In the genomic region with DNA sequence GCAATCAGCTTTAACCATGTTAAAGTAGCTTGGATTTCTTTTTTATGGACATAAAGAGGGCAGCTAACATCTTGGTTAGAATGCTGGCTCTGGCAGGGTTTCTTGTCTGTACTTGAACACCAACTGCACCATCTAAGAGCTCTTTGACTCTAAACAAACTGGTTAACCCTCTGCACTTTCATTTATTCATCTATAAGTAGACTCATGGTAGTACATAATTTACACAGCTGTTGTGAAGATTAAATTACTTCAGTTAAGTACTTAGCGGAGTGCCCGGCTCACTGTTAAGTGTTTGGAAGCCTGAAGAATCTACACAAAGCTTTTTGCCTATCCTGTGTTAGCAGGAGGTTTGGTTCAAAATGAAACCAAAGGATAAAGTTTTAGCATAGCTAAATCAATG, we compare ENCODE assay signal across 14 cellular contexts.
"Had no signal": no experiment of that assay in that cellular context is flagged by ENCODE, and none has a peak within 500 bp of the region (broad histone marks: within the 10 kb centered on the region; RNA-seq: fewer than 3 reads in every experiment).

No MANE protein-coding gene starts in this region.

- H3K9me3 Mint-ChIP-seq: activated naive CD4-positive, alpha-beta T cell treated with anti-CD3 and anti-CD28 coated beads, Interleukin-2, amount 50 U/mL, for 24 hours; type B pancreatic cell had no signal

- H3K27ac Mint-ChIP-seq: activated naive CD4-positive, alpha-beta T cell treated with anti-CD3 and anti-CD28 coated beads, Interleukin-2, amount 50 U/mL, for 24 hours; memory B cell; natural killer cell; type B pancreatic cell had no signal

- H3K4me1 Mint-ChIP-seq: activated naive CD4-positive, alpha-beta T cell treated with anti-CD3 and anti-CD28 coated beads, Interleukin-2, amount 50 U/mL, for 24 hours; memory B cell; natural killer cell had no signal

- H3K27me3 ChIP-seq: foreskin keratinocyte, sigmoid colon had no signal

- ATAC-seq: foreskin keratinocyte, left colon, natural killer cell had no signal

- H3K9me3 ChIP-seq: sigmoid colon had no signal

- H3K4me1 ChIP-seq: sigmoid colon had no signal

- H3K36me3 Mint-ChIP-seq: activated naive CD4-positive, alpha-beta T cell treated with anti-CD3 and anti-CD28 coated beads, Interleukin-2, amount 50 U/mL, for 24 hours; memory B cell; natural killer cell; type B pancreatic cell had no signal

- DNase-seq: activated T-cell treated with anti-CD3 and anti-CD28 coated beads, Interleukin-2, amount 50 U/mL, for 1 hour; central memory CD4-positive, alpha-beta T cell; effector CD4-positive, alpha-beta T cell; left colon; natural killer cell; nucleus accumbens; sigmoid colon; stimulated activated CD4-positive, alpha-beta T cell treated with anti-CD3 and anti-CD28 coated beads, Interleukin-2, amount 100 ng/mL, for 24 hours; stimulated activated naive CD4-positive, alpha-beta T cell treated with Interleukin-2 at 50 U/mL for 16 hours had no signal

- H3K27ac ChIP-seq: coronary artery, foreskin keratinocyte, sigmoid colon had no signal

- H3K4me3 Mint-ChIP-seq: activated naive CD4-positive, alpha-beta T cell treated with anti-CD3 and anti-CD28 coated beads, Interleukin-2, amount 50 U/mL, for 24 hours; memory B cell; natural killer cell; type B pancreatic cell had no signal

- H3K27me3 Mint-ChIP-seq: activated naive CD4-positive, alpha-beta T cell treated with anti-CD3 and anti-CD28 coated beads, Interleukin-2, amount 50 U/mL, for 24 hours; memory B cell; type B pancreatic cell had no signal
